Comparison of ENCODE assay signal across 7 cellular contexts in genomic region chr1:45804671-45804973, GRCh38. TPM values are rescaled to one million over a fixed set of nuclear protein-coding genes. Genes with fewer than 3 reads are reported as not detected.
DNase-seq lines count a peak whose midpoint lies in the region; ATAC-seq and TF ChIP-seq lines count a peak whose summit lies in the region.

No MANE protein-coding gene starts in this region.

- H3K4me3 ChIP-seq in HEK293 (ENCODE audit: low read depth, low read length) (peak overlapping the region; percentile 76), gastroesophageal sphincter (peak overlapping the region; percentile 59 to 90), skeletal muscle satellite cell (ENCODE audit: low read length) (peak overlapping the region; percentile 79)

- CTCF ChIA-PET in HEK293 (lab: Yijun Ruan, JAX), result interaction anchor here (0.6 kb wide), 2 partner anchors 52 to 227 kb away, joined by 3 to 4 read pairs; no protein-coding TSS in a partner anchor
- CTCF ChIA-PET in T-cell (lab: Charles Lee), result interaction anchor here in 1 of 2 donors (0.5 to 0.7 kb wide), 2 partner anchors 27 to 47 kb away, joined by 3 read pairs; no protein-coding TSS in a partner anchor

- H3K9ac ChIP-seq in skeletal muscle satellite cell (ENCODE audit: low read depth, low read length), result peak overlapping the region; percentile 85

- no peak for TF ChIP-seq POLR2A in gastroesophageal sphincter (IDR thresholded peaks at IDR 0.05)

- H3K36me3 ChIP-seq in HEK293 (ENCODE audit: control insufficient read depth in 2 of 2, insufficient read depth in 1 of 2, low read length in 2 of 2) (peaks cover 8 to 26% of the 10 kb centered on the region in 2 experiments), gastroesophageal sphincter (peaks cover 0 to 18% of the 10 kb centered on the region in 2 donors), skeletal muscle satellite cell (ENCODE audit: insufficient read depth, low read length) (peaks cover 6% of the 10 kb centered on the region)

- H3K36me3 Mint-ChIP-seq in T-cell, result no peaks in the 10 kb centered on the region

- ATAC-seq in T-cell (replicated peaks in 1 of 4) (no peak), gastroesophageal sphincter (no peak), GM21526 (IDR thresholded peaks at IDR 0.05; ENCODE audit: low FRiP score, unreplicated experiment) (no peak)

- POLR2A ChIA-PET in HEK293 (lab: Yijun Ruan, JAX), result interaction anchor here (1.0 kb wide), 1 partner anchor 56 kb away, joined by 6 read pairs; no protein-coding TSS in a partner anchor
- POLR2A ChIA-PET in T-cell (lab: Charles Lee), result no interaction called here

- H3K9me3 ChIP-seq in HEK293 (ENCODE audit: control insufficient read depth, insufficient read depth, low read depth, low read length) (no peaks in the 10 kb centered on the region), gastroesophageal sphincter (no peaks in the 10 kb centered on the region), skeletal muscle satellite cell (replicated peaks; ENCODE audit: low read length) (no peaks in the 10 kb centered on the region)

- WGBS in gastroesophageal sphincter (ENCODE audit: low coverage in 1 of 2), 2 donors, result 12 to 21% methylated on average over 2 of the region's 2 CpGs

- H3K27me3 Mint-ChIP-seq in T-cell, result no peaks in the 10 kb centered on the region

- no peaks in the 10 kb centered on the region for H3K9me3 Mint-ChIP-seq in T-cell

- DNase-seq in T-cell (no peak), H4 (ENCODE audit: low spot score) (no peak)
- DNase-seq in central memory CD4-positive, alpha-beta T cell, result no peak

- peak overlapping the region; percentile 84 to 91 (median 88) for H3K4me3 Mint-ChIP-seq in T-cell

- H3K4me1 Mint-ChIP-seq in T-cell, result peaks cover 19 to 27% (median 24%) of the 10 kb centered on the region in 3 donors

- H3K27me3 ChIP-seq in gastroesophageal sphincter (no peaks in the 10 kb centered on the region), skeletal muscle satellite cell (ENCODE audit: control insufficient read depth, insufficient read depth, low read length) (no peaks in the 10 kb centered on the region)

- peak overlapping the region; percentile 88 for H3K4me2 ChIP-seq in skeletal muscle satellite cell (ENCODE audit: low read length)

- no peak overlapping the region for H3K27ac ChIP-seq in HEK293 (ENCODE audit: extremely low read depth, low read depth, low read length)
- peak overlapping the region in 2 of 4 donors; percentile 85 to 94 for H3K27ac ChIP-seq in gastroesophageal sphincter

- no peak for TF ChIP-seq CTCF in HEK293 (tag by site-specific recombination; IDR thresholded peaks at IDR 0.05)
- no peak for TF ChIP-seq CTCF in gastroesophageal sphincter (IDR thresholded peaks at IDR 0.05)

- H3K27ac Mint-ChIP-seq in T-cell, result no peak overlapping the region

- no peak for TF ChIP-seq EP300 in gastroesophageal sphincter (IDR thresholded peaks at IDR 0.05)

- H3K4me1 ChIP-seq in HEK293 (ENCODE audit: control insufficient read depth, insufficient read depth, low read length) (no peaks in the 10 kb centered on the region; the same call in 1 of the 2 replicates), gastroesophageal sphincter (peaks cover 3 to 29% (median 15%) of the 10 kb centered on the region in 3 donors), skeletal muscle satellite cell (ENCODE audit: control insufficient read depth, insufficient read depth, low read length) (peaks cover 12% of the 10 kb centered on the region)

TF ChIP-seq in HEK293, 187 proteins besides CTCF, POLR2A, EP300 and RAD21:
- TF ChIP-seq MYNN (tag by site-specific recombination; IDR thresholded peaks at IDR 0.05; ENCODE audit: borderline replicate concordance), result no peak
- TF ChIP-seq ZSCAN16 (tag by site-specific recombination; IDR thresholded peaks at IDR 0.05), result no peak
- TF ChIP-seq SP7 (tag by site-specific recombination; IDR thresholded peaks at IDR 0.05), result no peak
- 0 out of 2 replicates have a peak, but pooled peaks have one; percentile 35 for TF ChIP-seq PRDM6 (tag by site-specific recombination; IDR thresholded peaks at IDR 0.05)
- TF ChIP-seq OSR2 (tag by site-specific recombination; IDR thresholded peaks at IDR 0.05), result 0 out of 2 replicates have a peak, but pooled peaks have one; percentile 6
- TF ChIP-seq ZSCAN5A (tag by site-specific recombination; IDR thresholded peaks at IDR 0.05), result no peak
- TF ChIP-seq KLF7 (tag by site-specific recombination; IDR thresholded peaks at IDR 0.05; ENCODE audit: borderline replicate concordance), result no peak
- no peak for TF ChIP-seq SP2 (tag by site-specific recombination; IDR thresholded peaks at IDR 0.05)
- no peak for TF ChIP-seq ZNF639 (tag by site-specific recombination; IDR thresholded peaks at IDR 0.05)
- no peak for TF ChIP-seq REPIN1 (tag by site-specific recombination; IDR thresholded peaks at IDR 0.05; ENCODE audit: low read depth)
- no peak for TF ChIP-seq KLF9 (tag by site-specific recombination; IDR thresholded peaks at IDR 0.05; ENCODE audit: low read depth)

RNA-seq across cellular contexts. Expression of gene MAST2, which starts 1.2 kb away (rescaled TPM):
- 1 to 10 TPM; 7.4 to 9.7 (median 7.6) TPM for total RNA-seq in T-cell
- 10 to 100 TPM; 31.1 to 76.9 (median 73.4) TPM for total RNA-seq in gastroesophageal sphincter
- 14.7 and 15.5 TPM in 2 replicates for total RNA-seq in skeletal muscle satellite cell (2012; rRNA removed)
- total RNA-seq in H4 (2014; rRNA removed; shearing (Covaris generic)), result 8.8 and 9.6 TPM in 2 replicates

RNA-seq across cellular contexts. Expression of gene IPP, which starts 54.2 kb away (rescaled TPM):
- total RNA-seq in T-cell, result 10 to 100 TPM; 10.0 to 14.8 (median 13.0) TPM
- total RNA-seq in gastroesophageal sphincter, result 10 to 100 TPM in 1 of 4 donors, 1 to 10 TPM in 3; 6.7 to 16.3 (median 8.0) TPM
- 6.6 and 7.9 TPM in 2 replicates for total RNA-seq in skeletal muscle satellite cell (2012; rRNA removed)
- 7.3 and 9.6 TPM in 2 replicates for total RNA-seq in H4 (2014; rRNA removed; shearing (Covaris generic))
